In genomic region chr12:40117818-40118217, GRCh38 we compare ENCODE assay signal across 10 cellular contexts. TPM values are rescaled to one million over a fixed set of nuclear protein-coding genes. Genes with fewer than 3 reads are reported as not detected.
A peak's percentile ranks its signal among the peaks of the same experiment; 100 is the strongest.
DNase-seq lines count a peak whose midpoint lies in the region; ATAC-seq and TF ChIP-seq lines count a peak whose summit lies in the region.
"Had no signal": no experiment of that assay in that cellular context is flagged by ENCODE, and none has a peak within 500 bp of the region (broad histone marks: within the 10 kb centered on the region; RNA-seq: fewer than 3 reads in every experiment).

No MANE protein-coding gene starts in this region.

- H3K4me1 Mint-ChIP-seq in T-helper 17 cell: peaks cover 4% of the 10 kb centered on the region

- H3K27ac Mint-ChIP-seq in T-helper 17 cell: no peak overlapping the region

- no peaks in the 10 kb centered on the region for H3K9me3 ChIP-seq in T-helper 17 cell (ENCODE audit: control insufficient read depth, low read length, poor library complexity, severe bottlenecking)
- no peaks in the 10 kb centered on the region for H3K9me3 ChIP-seq in heart left ventricle

- peaks cover 2% of the 10 kb centered on the region for H3K36me3 Mint-ChIP-seq in T-helper 17 cell (ENCODE audit: low read depth)

- TF ChIP-seq POLR2A in heart left ventricle (IDR thresholded peaks at IDR 0.05): no peak

- H3K27me3 Mint-ChIP-seq in T-helper 17 cell: peaks cover 10% of the 10 kb centered on the region

- DNase-seq in T-helper 17 cell (no peak), NCI-H146 (lab: John Stamatoyannopoulos, UW) (no peak), heart left ventricle (no peak)
- no peak for DNase-seq in effector CD8-positive, alpha-beta T cell (lab: John Stamatoyannopoulos, UW)
- DNase-seq: Karpas-422, left cardiac atrium, substantia nigra had no signal

- ATAC-seq in GM18868 (IDR thresholded peaks at IDR 0.05; ENCODE audit: unreplicated experiment) (peak; percentile 98), GM21381 (IDR thresholded peaks at IDR 0.05; ENCODE audit: unreplicated experiment) (peak; percentile 91), HG03045 (IDR thresholded peaks at IDR 0.05; ENCODE audit: unreplicated experiment) (peak; percentile 62), T-helper 17 cell (no peak), heart left ventricle (no peak)
- ATAC-seq: left cardiac atrium had no signal

- peak overlapping the region; percentile 8 for H3K4me3 Mint-ChIP-seq in T-helper 17 cell

- H3K27ac ChIP-seq in heart left ventricle: no peak overlapping the region

- no peaks in the 10 kb centered on the region for H3K36me3 ChIP-seq in heart left ventricle

- intact Hi-C loops in heart left ventricle (cut with DNase I): loop anchor here in 1 of 10 donors (10.0 kb wide), 1 partner anchor 353 kb away; no protein-coding TSS in a partner anchor

- no peaks in the 10 kb centered on the region for H3K4me1 ChIP-seq in heart left ventricle

- no peak overlapping the region for H3K4me3 ChIP-seq in heart left ventricle

- 63 to 77% (median 70%) methylated on average over 3 of the region's 3 CpGs for WGBS in heart left ventricle, 4 donors

- TF ChIP-seq CTCF in heart left ventricle (IDR thresholded peaks at IDR 0.05): no peak

- H3K27me3 ChIP-seq in heart left ventricle: no peaks in the 10 kb centered on the region

RNA-seq across cellular contexts. Expression of gene SLC2A13, which starts 11.9 kb away (rescaled TPM):
- total RNA-seq in T-helper 17 cell (1 to 10 TPM; 3.0 TPM), heart left ventricle (10 to 100 TPM in 3 of 9 donors, 1 to 10 TPM in 6; 5.8 to 17.6 (median 10.0) TPM)
- 1 to 10 TPM; 1.9 to 3.9 TPM for polyA plus RNA-seq in heart left ventricle

Comparison
In these comparisons a context has a peak if more than half of its experiments do, and no peak if none do; other contexts are left out.
1. ATAC-seq: peak in GM18868 (single experiment), GM21381 (single experiment) and HG03045 (single experiment); none in T-helper 17 cell (single experiment) and heart left ventricle (0 of 4).